ENCODE assay signal across 24 cellular contexts in genomic region chr4:8696369-8697127, GRCh38.
DNase-seq lines count a peak whose midpoint lies in the region; ATAC-seq and TF ChIP-seq lines count a peak whose summit lies in the region.
"Had no signal": no experiment of that assay in that cellular context is flagged by ENCODE, and none has a peak within 500 bp of the region (broad histone marks: within the 10 kb centered on the region; RNA-seq: fewer than 3 reads in every experiment).

No MANE protein-coding gene starts in this region.

- H3K4me1 Mint-ChIP-seq in H9 = peaks cover 0 to 7% of the 10 kb centered on the region in 2 experiments; a peak in 2 of 4 replicates
- no peaks in the 10 kb centered on the region for H3K4me1 Mint-ChIP-seq in chondrocyte (ENCODE audit: low read depth)
- H3K4me1 Mint-ChIP-seq in activated T-helper 1 cell treated with anti-CD3 and anti-CD28 coated beads, Interleukin-12 subunit alpha, Interleukin-12 subunit beta, Interleukin-2, Interleukin-4 antibody, amounts not matched to agents 30 ng/mL and 10 ng/mL and 1 ng/mL, durations not matched to agents 14 hours and 24 hours and 36 hours (ENCODE audit: low read depth) = no peaks in the 10 kb centered on the region
- H3K4me1 Mint-ChIP-seq: B cell had no signal

- no peak overlapping the region for H2BK120ac ChIP-seq in H9 (ENCODE audit: low read depth, low read length, poor library complexity, severe bottlenecking)

- no peak overlapping the region for H3K23ac ChIP-seq in H9 (ENCODE audit: insufficient read length, low read depth, low read length)

- intact Hi-C loops in right lobe of liver (cut with DNase I) (no loop called here), posterior vena cava (cut with DNase I) (loop anchor here in 1 of 2 donors (5.0 kb wide), 1 partner anchor 1386 kb away; no protein-coding TSS in a partner anchor), prostate gland (cut with DNase I) (no loop called here)
- intact Hi-C loops in activated T-helper 1 cell treated with anti-CD3 and anti-CD28 coated beads, Interleukin-12 subunit alpha, Interleukin-12 subunit beta, Interleukin-2, Interleukin-4 antibody, amounts not matched to agents 30 ng/mL and 10 ng/mL and 1 ng/mL, durations not matched to agents 14 hours and 24 hours and 36 hours (cut with micrococcal nuclease) = no loop called here

- no peak overlapping the region for H3K18ac ChIP-seq in H9 (ENCODE audit: insufficient read length, low read depth, low read length)

- H3K4me1 ChIP-seq in H9 (ENCODE audit: insufficient read depth, low read length) (no peaks in the 10 kb centered on the region), right lobe of liver (no peaks in the 10 kb centered on the region), prostate gland (replicated peaks) (no peaks in the 10 kb centered on the region)
- H3K4me1 ChIP-seq: Caco-2, SJCRH30 had no signal

- H3K4me3 Mint-ChIP-seq in H9 (no peak overlapping the region), chondrocyte (ENCODE audit: unreplicated experiment) (no peak overlapping the region)
- no peak overlapping the region for H3K4me3 Mint-ChIP-seq in activated T-helper 1 cell treated with anti-CD3 and anti-CD28 coated beads, Interleukin-12 subunit alpha, Interleukin-12 subunit beta, Interleukin-2, Interleukin-4 antibody, amounts not matched to agents 30 ng/mL and 10 ng/mL and 1 ng/mL, durations not matched to agents 14 hours and 24 hours and 36 hours
- H3K4me3 Mint-ChIP-seq: B cell; CD8-positive, alpha-beta T cell had no signal

- no peak overlapping the region for H3K9ac ChIP-seq in H9 (ENCODE audit: extremely low read depth, insufficient read length, low read length)

- H2BK12ac ChIP-seq in H9 (ENCODE audit: insufficient read length, low read depth, low read length) = no peak overlapping the region

- H3K36me3 Mint-ChIP-seq in H9 (ENCODE audit: insufficient read depth in 1 of 3, low read depth in 3 of 3) = no peaks in the 10 kb centered on the region
- H3K36me3 Mint-ChIP-seq in chondrocyte (ENCODE audit: low read depth) = peaks cover 1% of the 10 kb centered on the region
- no peaks in the 10 kb centered on the region for H3K36me3 Mint-ChIP-seq in activated T-helper 1 cell treated with anti-CD3 and anti-CD28 coated beads, Interleukin-12 subunit alpha, Interleukin-12 subunit beta, Interleukin-2, Interleukin-4 antibody, amounts not matched to agents 30 ng/mL and 10 ng/mL and 1 ng/mL, durations not matched to agents 14 hours and 24 hours and 36 hours (ENCODE audit: low read depth)
- H3K36me3 Mint-ChIP-seq: CD8-positive, alpha-beta T cell had no signal

- H3T11ph ChIP-seq in H9 (ENCODE audit: low read length) = no peak overlapping the region

- H3K27me3 ChIP-seq in H9 (ENCODE audit: insufficient read depth, low read length) (no peaks in the 10 kb centered on the region), right lobe of liver (no peaks in the 10 kb centered on the region), prostate gland (replicated peaks; ENCODE audit: insufficient read depth) (peaks cover 8% of the 10 kb centered on the region)

- H3K9me3 ChIP-seq in H9 (ENCODE audit: control insufficient read depth, low read depth, low read length) (no peaks in the 10 kb centered on the region), right lobe of liver (no peaks in the 10 kb centered on the region), prostate gland (no peaks in the 10 kb centered on the region)
- H3K9me3 ChIP-seq: Caco-2, SJCRH30 had no signal

- no peaks in the 10 kb centered on the region for H4K20me1 ChIP-seq in H9 (ENCODE audit: control insufficient read depth, insufficient read depth, insufficient read length)

- WGBS in H9 (ENCODE audit: extremely low coverage, insufficient read length, low lambda C conversion rate) = no CpG with 5 or more reads among the region's 10 CpGs
- WGBS in right lobe of liver (ENCODE audit: insufficient coverage, low coverage, low lambda C conversion rate, missing lambda C conversion rate) = 35% methylated on average over 4 of the region's 10 CpGs
- 81% methylated on average over 10 of the region's 10 CpGs for WGBS in prostate gland

- H3K4me3 ChIP-seq in right lobe of liver (no peak overlapping the region), prostate gland (no peak overlapping the region)
- H3K4me3 ChIP-seq: SJCRH30 had no signal

- H4K8ac ChIP-seq in H9 (replicated peaks; ENCODE audit: insufficient read length, low read depth, low read length) = no peak overlapping the region

- H2BK15ac ChIP-seq in H9 (ENCODE audit: low read depth, low read length) = no peak overlapping the region

- ATAC-seq in right lobe of liver (no peak), GM21786 (IDR thresholded peaks at IDR 0.05; ENCODE audit: unreplicated experiment) (no peak)
- ATAC-seq: CD8-positive, alpha-beta T cell; PC-3; Right ventricle myocardium inferior had no signal

- no peak overlapping the region for H2BK5ac ChIP-seq in H9 (ENCODE audit: insufficient read length, low read length)

- peak; percentile 22 for DNase-seq in H9
- peak; percentile 79 for DNase-seq in chondrocyte (ENCODE audit: low spot score)
- peak in 2 of 3 donors; percentile 8 to 34 for DNase-seq in right lobe of liver
- DNase-seq in posterior vena cava (ENCODE audit: low spot score) = peak; percentile 61
- no peak for DNase-seq in amniotic stem cell (lab: John Stamatoyannopoulos, UW)
- no peak for DNase-seq in prostate gland (ENCODE audit: low spot score)
- no peak for DNase-seq in activated T-helper 1 cell treated with anti-CD3 and anti-CD28 coated beads, Interleukin-12 subunit alpha, Interleukin-12 subunit beta, Interleukin-2, Interleukin-4 antibody, amounts not matched to agents 30 ng/mL and 10 ng/mL and 1 ng/mL, durations not matched to agents 14 hours and 24 hours and 36 hours (ENCODE audit: low spot score)
- DNase-seq: Caco-2; CD8-positive, alpha-beta T cell; GOT3; KBM-7; NCI-H1105 treated with DMSO at 0.1 percent for 48 hours; NCI-H146; NCI-H1930; NCI-H446; NCI-H524 treated with DMSO at 0.1 percent for 48 hours; NCI-H82; NK-92 treated with Interleukin-12 subunit alpha and Interleukin-12 subunit beta, amount 100 ng/mL, for 24 hours; PC-3; SJCRH30 had no signal

- H3K56ac ChIP-seq in H9 (ENCODE audit: insufficient read length, low read depth, low read length) = no peak overlapping the region

- H3K4me2 ChIP-seq in H9 (ENCODE audit: insufficient read depth, insufficient read length, low read length) = no peak overlapping the region

- H3K79me2 ChIP-seq in H9 (ENCODE audit: insufficient read depth, low read length) = no peaks in the 10 kb centered on the region

- H3K9me3 Mint-ChIP-seq in H9 (peaks cover 0 to 3% of the 10 kb centered on the region in 2 experiments; a peak in 2 of 5 replicates), chondrocyte (ENCODE audit: low read depth) (peaks cover 10% of the 10 kb centered on the region)
- H3K9me3 Mint-ChIP-seq in activated T-helper 1 cell treated with anti-CD3 and anti-CD28 coated beads, Interleukin-12 subunit alpha, Interleukin-12 subunit beta, Interleukin-2, Interleukin-4 antibody, amounts not matched to agents 30 ng/mL and 10 ng/mL and 1 ng/mL, durations not matched to agents 14 hours and 24 hours and 36 hours = no peaks in the 10 kb centered on the region

- H3K4ac ChIP-seq in H9 (ENCODE audit: low read depth, low read length) = no peak overlapping the region

- H4K5ac ChIP-seq in H9 (ENCODE audit: insufficient read length, low read depth, low read length) = no peak overlapping the region

- H4K91ac ChIP-seq in H9 (ENCODE audit: insufficient read length, low read depth, low read length) = no peak overlapping the region

- no peak overlapping the region for H3K14ac ChIP-seq in H9 (ENCODE audit: insufficient read depth, low read length)

- H2AFZ ChIP-seq in H9 (ENCODE audit: low read length) = no peak overlapping the region

- TF ChIP-seq POLR2A in right lobe of liver (IDR thresholded peaks at IDR 0.05) (no peak), prostate gland (IDR thresholded peaks at IDR 0.05) (no peak)

- H2AK5ac ChIP-seq in H9 (ENCODE audit: insufficient read length, low read length) = no peak overlapping the region

- H3K27ac Mint-ChIP-seq in H9 (no peak overlapping the region), chondrocyte (ENCODE audit: unreplicated experiment) (no peak overlapping the region)
- no peak overlapping the region for H3K27ac Mint-ChIP-seq in activated T-helper 1 cell treated with anti-CD3 and anti-CD28 coated beads, Interleukin-12 subunit alpha, Interleukin-12 subunit beta, Interleukin-2, Interleukin-4 antibody, amounts not matched to agents 30 ng/mL and 10 ng/mL and 1 ng/mL, durations not matched to agents 14 hours and 24 hours and 36 hours
- H3K27ac Mint-ChIP-seq: B cell; CD8-positive, alpha-beta T cell had no signal

- TF ChIP-seq CTCF in H9 (conservative IDR thresholded peaks at IDR 0.05) = no peak
- TF ChIP-seq CTCF in chondrocyte (IDR thresholded peaks at IDR 0.05) = no peak
- TF ChIP-seq CTCF in right lobe of liver (IDR thresholded peaks at IDR 0.05) = no peak
- TF ChIP-seq CTCF in prostate gland (IDR thresholded peaks at IDR 0.05) = no peak

- H3K36me3 ChIP-seq in right lobe of liver (no peaks in the 10 kb centered on the region), prostate gland (no peaks in the 10 kb centered on the region)
- H3K36me3 ChIP-seq: SJCRH30 had no signal

- H3K79me1 ChIP-seq in H9 (ENCODE audit: insufficient read depth, low read depth, low read length, poor library complexity, severe bottlenecking) = no peaks in the 10 kb centered on the region

- H3K27ac ChIP-seq in H9 (ENCODE audit: insufficient read length, low read depth, low read length) (no peak overlapping the region), right lobe of liver (no peak overlapping the region), prostate gland (no peak overlapping the region)
- H3K27ac ChIP-seq: C4-2B, SJCRH30 had no signal

- peaks cover 43% of the 10 kb centered on the region for H3K27me3 Mint-ChIP-seq in H9 (ENCODE audit: low read depth)
- H3K27me3 Mint-ChIP-seq in chondrocyte (ENCODE audit: low read depth) = peaks cover 52% of the 10 kb centered on the region
- H3K27me3 Mint-ChIP-seq in activated T-helper 1 cell treated with anti-CD3 and anti-CD28 coated beads, Interleukin-12 subunit alpha, Interleukin-12 subunit beta, Interleukin-2, Interleukin-4 antibody, amounts not matched to agents 30 ng/mL and 10 ng/mL and 1 ng/mL, durations not matched to agents 14 hours and 24 hours and 36 hours (ENCODE audit: insufficient read depth) = no peaks in the 10 kb centered on the region

- no peak overlapping the region for H2BK20ac ChIP-seq in H9 (ENCODE audit: low read depth, low read length, poor library complexity, severe bottlenecking)

- H3K23me2 ChIP-seq in H9 (ENCODE audit: insufficient read length, low read depth, low read length, poor library complexity, severe bottlenecking) = no peaks in the 10 kb centered on the region

Comparison
In these comparisons a context has a peak if more than half of its experiments do, and no peak if none do; other contexts are left out.
1. DNase-seq: peak in H9 (single experiment), chondrocyte (single experiment), right lobe of liver (2 of 3) and posterior vena cava (single experiment); none in amniotic stem cell (single experiment), prostate gland (single experiment) and activated T-helper 1 cell treated with anti-CD3 and anti-CD28 coated beads, Interleukin-12 subunit alpha, Interleukin-12 subunit beta, Interleukin-2, Interleukin-4 antibody, amounts not matched to agents 30 ng/mL and 10 ng/mL and 1 ng/mL, durations not matched to agents 14 hours and 24 hours and 36 hours (single experiment).